In the genomic region with DNA sequence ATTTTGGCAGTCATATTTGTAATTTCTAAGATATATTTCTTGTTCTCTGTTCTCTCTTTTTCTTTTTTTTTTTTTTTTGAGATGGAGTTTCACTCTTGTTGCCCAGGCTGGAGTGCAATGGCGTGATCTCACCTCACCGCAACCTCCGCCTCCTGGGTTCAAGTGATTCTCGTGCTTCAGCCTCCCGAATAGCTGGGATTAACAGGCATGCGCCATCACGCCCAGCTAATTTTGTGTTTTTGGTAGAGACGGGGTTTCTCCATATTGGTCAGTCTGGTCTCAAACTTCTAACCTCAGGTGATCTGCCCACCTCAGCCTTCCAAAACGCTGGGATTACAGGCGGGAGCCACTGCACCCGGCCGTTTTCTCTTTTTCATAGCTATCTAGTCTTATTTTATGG, we compare ENCODE assay signal across 9 cellular contexts. TPM values are rescaled to one million over a fixed set of nuclear protein-coding genes. Genes with fewer than 3 reads are reported as not detected.
A peak's percentile ranks its signal among the peaks of the same experiment; 100 is the strongest.
DNase-seq lines count a peak whose midpoint lies in the region; ATAC-seq and TF ChIP-seq lines count a peak whose summit lies in the region.
"Not testable (repeated sequence)": the region's sequence is repeated elsewhere in the genome, so short reads cannot be mapped to it uniquely, and the experiment has no call there.
"Had no signal": no experiment of that assay in that cellular context is flagged by ENCODE, and none has a peak within 500 bp of the region (broad histone marks: within the 10 kb centered on the region; RNA-seq: fewer than 3 reads in every experiment).

No MANE protein-coding gene starts in this region.

- not testable (repeated sequence) for H3K36me3 ChIP-seq in CD8-positive, alpha-beta memory T cell (ENCODE audit: insufficient read depth, low read length); Loucy (ENCODE audit: insufficient read depth, low read length)

- POLR2A ChIA-PET in CD8-positive, alpha-beta memory T cell (lab: Charles Lee) = interaction anchor here (0.6 to 5.0 kb wide), 5 partner anchors 12 to 55 kb away, joined by 3 to 81 read pairs (median 7); partner anchors contain the start of gene CCM2
- POLR2A ChIA-PET in naive thymus-derived CD8-positive, alpha-beta T cell (lab: Charles Lee) = interaction anchor here (0.7 to 17.7 kb wide), 6 partner anchors 11 to 140 kb away, joined by 3 to 314 read pairs (median 10); partner anchors contain the start of genes CCM2 and TBRG4

- not testable (repeated sequence) for TF ChIP-seq CTCF in Loucy (conservative IDR thresholded peaks at IDR 0.05; ENCODE audit: low read length); endothelial cell (IDR thresholded peaks at IDR 0.05; ENCODE audit: unreplicated experiment)

- peaks cover 23% of the 10 kb centered on the region for H4K20me1 ChIP-seq in Loucy (ENCODE audit: insufficient read depth, low read length, poor library complexity, severe bottlenecking)

- peaks cover 12% of the 10 kb centered on the region for H3F3A ChIP-seq in Loucy (ENCODE audit: low read depth)

- H3K27me3 ChIP-seq in CD8-positive, alpha-beta memory T cell (ENCODE audit: insufficient read depth, low read length, poor library complexity, severe bottlenecking); Loucy (ENCODE audit: insufficient read depth, low read length, poor library complexity, severe bottlenecking): not testable (repeated sequence)

- peak overlapping the region; percentile 98 for H3K9ac ChIP-seq in Loucy (ENCODE audit: low read depth, low read length, poor library complexity, severe bottlenecking)

- H2AFZ ChIP-seq in Loucy (ENCODE audit: low read length) = not testable (repeated sequence)

- peaks cover 57 to 77% (median 76%) of the 10 kb centered on the region in 3 donors for H3K4me1 Mint-ChIP-seq in CD8-positive, alpha-beta memory T cell
- H3K4me1 Mint-ChIP-seq in T-helper 17 cell (peaks cover 45% of the 10 kb centered on the region), endothelial cell (ENCODE audit: unreplicated experiment) (peaks cover 16% of the 10 kb centered on the region)
- H3K4me1 Mint-ChIP-seq in activated naive CD8-positive, alpha-beta T cell (ENCODE audit: low read depth) = peaks cover 77% of the 10 kb centered on the region
- peaks cover 27 to 72% (median 61%) of the 10 kb centered on the region in 4 donors for H3K4me1 Mint-ChIP-seq in naive thymus-derived CD8-positive, alpha-beta T cell
- peaks cover 81% of the 10 kb centered on the region for H3K4me1 Mint-ChIP-seq in stimulated activated naive CD8-positive, alpha-beta T cell treated with anti-CD3 and anti-CD28 coated beads, Interleukin-15, Interleukin-2, amounts not matched to agents 100 ng/mL and 50 ng/mL, for 24 hours (ENCODE audit: low read depth)

- H3K79me2 ChIP-seq in Loucy (ENCODE audit: insufficient read depth, low read length) = peaks cover 61% of the 10 kb centered on the region

- not testable (repeated sequence) for H3K4me3 ChIP-seq in CD8-positive, alpha-beta memory T cell (ENCODE audit: low read length); Loucy (ENCODE audit: low read length, poor library complexity, severe bottlenecking)

- H3K36me3 Mint-ChIP-seq in CD8-positive, alpha-beta memory T cell = peaks cover 13 to 37% (median 16%) of the 10 kb centered on the region in 3 donors
- H3K36me3 Mint-ChIP-seq in T-helper 17 cell (ENCODE audit: low read depth); activated naive CD8-positive, alpha-beta T cell; naive thymus-derived CD8-positive, alpha-beta T cell: not testable (repeated sequence)
- peaks cover 11% of the 10 kb centered on the region for H3K36me3 Mint-ChIP-seq in endothelial cell (ENCODE audit: low read depth, unreplicated experiment)
- H3K36me3 Mint-ChIP-seq in stimulated activated naive CD8-positive, alpha-beta T cell treated with anti-CD3 and anti-CD28 coated beads, Interleukin-15, Interleukin-2, amounts not matched to agents 100 ng/mL and 50 ng/mL, for 24 hours (ENCODE audit: low read depth) = peaks cover 45% of the 10 kb centered on the region

- not testable (repeated sequence) for H3K27me3 Mint-ChIP-seq in CD8-positive, alpha-beta memory T cell; T-helper 17 cell; activated naive CD8-positive, alpha-beta T cell; endothelial cell (ENCODE audit: unreplicated experiment); naive thymus-derived CD8-positive, alpha-beta T cell; stimulated activated naive CD8-positive, alpha-beta T cell treated with anti-CD3 and anti-CD28 coated beads, Interleukin-15, Interleukin-2, amounts not matched to agents 100 ng/mL and 50 ng/mL, for 24 hours

- not testable (repeated sequence) for ATAC-seq in T-helper 17 cell; naive thymus-derived CD8-positive, alpha-beta T cell

- not testable (repeated sequence) for H3K9me3 ChIP-seq in CD8-positive, alpha-beta memory T cell (ENCODE audit: low read length); Loucy (ENCODE audit: insufficient read depth, low read depth, low read length); T-helper 17 cell (ENCODE audit: control insufficient read depth, low read length, poor library complexity, severe bottlenecking)

- peaks cover 48% of the 10 kb centered on the region for H3K4me1 ChIP-seq in CD8-positive, alpha-beta memory T cell (ENCODE audit: insufficient read depth, low read length)
- peaks cover 46% of the 10 kb centered on the region for H3K4me1 ChIP-seq in Loucy (ENCODE audit: insufficient read depth, low read length, poor library complexity, severe bottlenecking)

- H3K4me3 Mint-ChIP-seq in CD8-positive, alpha-beta memory T cell = peak overlapping the region in 5 of 7 donors; percentile 33 to 80 (median 68)
- peak overlapping the region; percentile 37 for H3K4me3 Mint-ChIP-seq in T-helper 17 cell
- peak overlapping the region; percentile 44 for H3K4me3 Mint-ChIP-seq in activated naive CD8-positive, alpha-beta T cell
- not testable (repeated sequence) for H3K4me3 Mint-ChIP-seq in endothelial cell (ENCODE audit: unreplicated experiment)
- H3K4me3 Mint-ChIP-seq in naive thymus-derived CD8-positive, alpha-beta T cell = peak overlapping the region in 8 of 10 donors; percentile 40 to 77 (median 50)
- H3K4me3 Mint-ChIP-seq in stimulated activated naive CD8-positive, alpha-beta T cell treated with anti-CD3 and anti-CD28 coated beads, Interleukin-15, Interleukin-2, amounts not matched to agents 100 ng/mL and 50 ng/mL, for 24 hours = peak overlapping the region; percentile 3

- H3K9me2 ChIP-seq in Loucy (replicated peaks; ENCODE audit: low read depth, low read length) = not testable (repeated sequence)

- H3K27ac ChIP-seq in CD8-positive, alpha-beta memory T cell (ENCODE audit: low read depth, low read length) = not testable (repeated sequence)

- not testable (repeated sequence) for H3K4me2 ChIP-seq in Loucy (ENCODE audit: low read depth, low read length, poor library complexity, severe bottlenecking)

- H3K9me3 Mint-ChIP-seq in CD8-positive, alpha-beta memory T cell; activated naive CD8-positive, alpha-beta T cell (ENCODE audit: low read depth); endothelial cell (ENCODE audit: unreplicated experiment); naive thymus-derived CD8-positive, alpha-beta T cell; stimulated activated naive CD8-positive, alpha-beta T cell treated with anti-CD3 and anti-CD28 coated beads, Interleukin-15, Interleukin-2, amounts not matched to agents 100 ng/mL and 50 ng/mL, for 24 hours: not testable (repeated sequence)

- CTCF ChIA-PET in CD8-positive, alpha-beta memory T cell (lab: Charles Lee) = interaction anchor here (5.2 kb wide), 1 partner anchor 52 kb away, joined by 51 read pairs; no protein-coding TSS in a partner anchor

- peak overlapping the region; percentile 81 to 98 (median 92) for H3K27ac Mint-ChIP-seq in CD8-positive, alpha-beta memory T cell
- H3K27ac Mint-ChIP-seq in T-helper 17 cell (peak overlapping the region; percentile 95), endothelial cell (ENCODE audit: unreplicated experiment) (peak overlapping the region; percentile 21)
- H3K27ac Mint-ChIP-seq in activated naive CD8-positive, alpha-beta T cell = peak overlapping the region; percentile 38
- H3K27ac Mint-ChIP-seq in naive thymus-derived CD8-positive, alpha-beta T cell = peak overlapping the region; percentile 56 to 97 (median 88)
- peak overlapping the region; percentile 70 for H3K27ac Mint-ChIP-seq in stimulated activated naive CD8-positive, alpha-beta T cell treated with anti-CD3 and anti-CD28 coated beads, Interleukin-15, Interleukin-2, amounts not matched to agents 100 ng/mL and 50 ng/mL, for 24 hours

- DNase-seq in CD8-positive, alpha-beta memory T cell; T-helper 17 cell; endothelial cell (ENCODE audit: low spot score); naive thymus-derived CD8-positive, alpha-beta T cell: not testable (repeated sequence)
- DNase-seq in activated CD8-positive, alpha-beta memory T cell treated with anti-CD3 and anti-CD28 coated beads, Interleukin-2, amount 50 U/mL, for 48 hours = peak; percentile 30

RNA-seq across cellular contexts. Expression of gene CCM2, which starts 25.5 kb away (rescaled TPM):
- 10 to 100 TPM; 70.6 to 74.8 TPM for total RNA-seq in CD8-positive, alpha-beta memory T cell
- polyA plus RNA-seq in CD8-positive, alpha-beta memory T cell = 81.1 TPM
- total RNA-seq in T-helper 17 cell = 10 to 100 TPM; 77.4 to 83.0 TPM
- 59.8 TPM for total RNA-seq in endothelial cell (ENCODE audit: unreplicated experiment)
- 100 to 1,000 TPM; 160 to 167 TPM for total RNA-seq in naive thymus-derived CD8-positive, alpha-beta T cell
- polyA plus RNA-seq in naive thymus-derived CD8-positive, alpha-beta T cell = 10 to 100 TPM; 49.9 to 81.7 (median 63.2) TPM

RNA-seq across cellular contexts. Expression of gene MYO1G, which starts 46.7 kb away (rescaled TPM):
- total RNA-seq in CD8-positive, alpha-beta memory T cell = 100 to 1,000 TPM; 363 to 374 TPM
- polyA plus RNA-seq in CD8-positive, alpha-beta memory T cell = 182 TPM
- total RNA-seq in T-helper 17 cell (100 to 1,000 TPM; 245 to 291 TPM), endothelial cell (ENCODE audit: unreplicated experiment) (0.13 TPM)
- total RNA-seq in naive thymus-derived CD8-positive, alpha-beta T cell = 10 to 100 TPM; 44.4 to 44.5 TPM
- polyA plus RNA-seq in naive thymus-derived CD8-positive, alpha-beta T cell = 100 to 1,000 TPM in 1 of 3 donors, 10 to 100 TPM in 2; 60.0 to 106 (median 73.8) TPM
- total RNA-seq: H7 had no signal

Comparison
In these comparisons a context has a peak if more than half of its experiments do, and no peak if none do; other contexts are left out.
1. H3K27ac Mint-ChIP-seq: peak in every context shown above with its lines; median percentile 95 in T-helper 17 cell; 92 in CD8-positive, alpha-beta memory T cell; 88 in naive thymus-derived CD8-positive, alpha-beta T cell; 70 in stimulated activated naive CD8-positive, alpha-beta T cell treated with anti-CD3 and anti-CD28 coated beads, Interleukin-15, Interleukin-2, amounts not matched to agents 100 ng/mL and 50 ng/mL, for 24 hours; 38 in activated naive CD8-positive, alpha-beta T cell; 21 in endothelial cell.
2. RNA of gene MYO1G, which starts 46.7 kb away (total RNA-seq): 363 to 374 TPM in CD8-positive, alpha-beta memory T cell, 245 to 291 TPM in T-helper 17 cell and 44.4 to 44.5 TPM in naive thymus-derived CD8-positive, alpha-beta T cell; 0.13 TPM in endothelial cell (single experiment); every median in the first group is over 10 times any median in the second.